ENCODE assay signal across 29 cellular contexts in genomic region chr1:22119626-22120468, GRCh38. TPM values are rescaled to one million over a fixed set of nuclear protein-coding genes. Genes with fewer than 3 reads are reported as not detected.
A peak's percentile ranks its signal among the peaks of the same experiment; 100 is the strongest.
DNase-seq lines count a peak whose midpoint lies in the region; ATAC-seq, FAIRE-seq and TF ChIP-seq lines count a peak whose summit lies in the region.
"Had no signal": no experiment of that assay in that cellular context is flagged by ENCODE, and none has a peak within 500 bp of the region (broad histone marks: within the 10 kb centered on the region; RNA-seq: fewer than 3 reads in every experiment).

No MANE protein-coding gene starts in this region.

- H3K79me2 ChIP-seq in astrocyte (ENCODE audit: insufficient read depth, low read length), result peaks cover 35% of the 10 kb centered on the region

- H2AFZ ChIP-seq in astrocyte (ENCODE audit: low read depth, low read length), result no peak overlapping the region

- H3K27ac Mint-ChIP-seq in activated naive CD8-positive, alpha-beta T cell treated with anti-CD3 and anti-CD28 coated beads, Interleukin-2, amount 50 U/mL, for 24 hours, result peak overlapping the region; percentile 37
- H3K27ac Mint-ChIP-seq in activated naive CD8-positive, alpha-beta T cell treated with anti-CD3 and anti-CD28 coated beads for 36 hours, result no peak overlapping the region
- H3K27ac Mint-ChIP-seq in astrocyte (ENCODE audit: unreplicated experiment) (no peak overlapping the region), nephron (peak overlapping the region in 2 of 3 experiments; percentile 25 to 85), type B pancreatic cell (peak overlapping the region; percentile 61)
- H3K27ac Mint-ChIP-seq: dendritic cell treated with granulocyte-macrophage colony-stimulating factor and Interleukin-4, amounts not matched to agents 40 ng/mL and 50 ng/mL, for 4 days; T-helper 2 cell treated with Interferon-gamma antibody and Interleukin-4, amounts not matched to agents 5 μg/mL and 100 μg/mL, for 36 hours had no signal

- H3K36me3 Mint-ChIP-seq in activated naive CD8-positive, alpha-beta T cell treated with anti-CD3 and anti-CD28 coated beads, Interleukin-2, amount 50 U/mL, for 24 hours (ENCODE audit: low read depth), result peaks cover 6% of the 10 kb centered on the region
- H3K36me3 Mint-ChIP-seq in activated naive CD8-positive, alpha-beta T cell treated with anti-CD3 and anti-CD28 coated beads for 36 hours, result peaks cover 2% of the 10 kb centered on the region
- H3K36me3 Mint-ChIP-seq in astrocyte (ENCODE audit: low read depth, unreplicated experiment), result peaks cover 12% of the 10 kb centered on the region
- peaks cover 16% of the 10 kb centered on the region for H3K36me3 Mint-ChIP-seq in nephron (ENCODE audit: low read depth)
- H3K36me3 Mint-ChIP-seq in type B pancreatic cell, result peaks cover 8% of the 10 kb centered on the region

- H4K20me1 ChIP-seq in astrocyte (ENCODE audit: insufficient read depth, low read length), result peaks cover 100% of the 10 kb centered on the region

- peaks cover 14% of the 10 kb centered on the region for H3K4me1 ChIP-seq in astrocyte (ENCODE audit: insufficient read depth, low read length)

- no peaks in the 10 kb centered on the region for H3K27me3 ChIP-seq in astrocyte (ENCODE audit: insufficient read depth, low read length)
- H3K27me3 ChIP-seq: BLaER1, gastroesophageal sphincter, left lung had no signal

- no peak overlapping the region for H3K4me3 Mint-ChIP-seq in activated naive CD8-positive, alpha-beta T cell treated with anti-CD3 and anti-CD28 coated beads, Interleukin-2, amount 50 U/mL, for 24 hours
- no peak overlapping the region for H3K4me3 Mint-ChIP-seq in activated naive CD8-positive, alpha-beta T cell treated with anti-CD3 and anti-CD28 coated beads for 36 hours
- peak overlapping the region; percentile 40 for H3K4me3 Mint-ChIP-seq in astrocyte (ENCODE audit: unreplicated experiment)
- no peak overlapping the region for H3K4me3 Mint-ChIP-seq in nephron
- H3K4me3 Mint-ChIP-seq in type B pancreatic cell, result no peak overlapping the region
- H3K4me3 Mint-ChIP-seq: dendritic cell treated with granulocyte-macrophage colony-stimulating factor and Interleukin-4, amounts not matched to agents 40 ng/mL and 50 ng/mL, for 4 days; immature natural killer cell; T-helper 2 cell treated with Interferon-gamma antibody and Interleukin-4, amounts not matched to agents 5 μg/mL and 100 μg/mL, for 36 hours had no signal

- H3K27me3 Mint-ChIP-seq in activated naive CD8-positive, alpha-beta T cell treated with anti-CD3 and anti-CD28 coated beads, Interleukin-2, amount 50 U/mL, for 24 hours, result no peaks in the 10 kb centered on the region
- no peaks in the 10 kb centered on the region for H3K27me3 Mint-ChIP-seq in activated naive CD8-positive, alpha-beta T cell treated with anti-CD3 and anti-CD28 coated beads for 36 hours
- H3K27me3 Mint-ChIP-seq in astrocyte (ENCODE audit: low read depth, unreplicated experiment) (no peaks in the 10 kb centered on the region), nephron (ENCODE audit: low read depth) (no peaks in the 10 kb centered on the region), type B pancreatic cell (no peaks in the 10 kb centered on the region)
- H3K27me3 Mint-ChIP-seq: dendritic cell treated with granulocyte-macrophage colony-stimulating factor and Interleukin-4, amounts not matched to agents 40 ng/mL and 50 ng/mL, for 4 days had no signal

- H3K27ac ChIP-seq in astrocyte (ENCODE audit: low read depth, low read length), result no peak overlapping the region
- H3K27ac ChIP-seq: BLaER1, gastroesophageal sphincter, left lung, SK-N-MC, WERI-Rb-1 had no signal

- TF ChIP-seq CTCF in astrocyte (IDR thresholded peaks at IDR 0.05; ENCODE audit: insufficient read depth, low read depth, low read length) (no peak), nephron (IDR thresholded peaks at IDR 0.05; ENCODE audit: unreplicated experiment in 3 of 3) (no peak), type B pancreatic cell (conservative IDR thresholded peaks at IDR 0.05) (no peak)

- no peak for FAIRE-seq in astrocyte (lab: Jason Lieb, UNC)
- FAIRE-seq: HepG2, urothelium cell line had no signal

- no peak for DNase-seq in activated naive CD8-positive, alpha-beta T cell treated with anti-CD3 and anti-CD28 coated beads, Interleukin-2, amount 50 U/mL, for 24 hours
- DNase-seq in activated naive CD8-positive, alpha-beta T cell treated with anti-CD3 and anti-CD28 coated beads for 36 hours, result no peak
- no peak for DNase-seq in astrocyte (ENCODE audit: low read depth)
- no peak for DNase-seq in type B pancreatic cell (ENCODE audit: extremely low spot score, unreplicated experiment)
- DNase-seq in activated CD4-positive, alpha-beta T cell treated with anti-CD3 and anti-CD28 coated beads, Interleukin-2, amount 50 U/mL, for 4 hours, result no peak
- DNase-seq in activated CD4-positive, alpha-beta T cell treated with anti-CD3 and anti-CD28 coated beads for 1 hour, result no peak
- DNase-seq: activated CD4-positive, alpha-beta T cell treated with anti-CD3 and anti-CD28 coated beads, Interleukin-2, amount 50 U/mL, for 48 hours; amniotic stem cell; COR-L47; HCEC 1CT; hippocampal formation; immature natural killer cell; NCI-H1105; NCI-H1930; NCI-H526; stimulated activated CD4-positive, alpha-beta T cell treated with anti-CD3 and anti-CD28 coated beads, Interleukin-1b, Interleukin-23, amount 100 ng/mL, for 48 hours; WERI-Rb-1 had no signal

- no peak overlapping the region for H3K4me3 ChIP-seq in astrocyte (ENCODE audit: insufficient read depth, low read depth, low read length)
- H3K4me3 ChIP-seq: BLaER1, gastroesophageal sphincter, left lung, SK-N-MC had no signal

- H3K4me1 Mint-ChIP-seq in activated naive CD8-positive, alpha-beta T cell treated with anti-CD3 and anti-CD28 coated beads, Interleukin-2, amount 50 U/mL, for 24 hours, result peaks cover 19% of the 10 kb centered on the region
- H3K4me1 Mint-ChIP-seq in activated naive CD8-positive, alpha-beta T cell treated with anti-CD3 and anti-CD28 coated beads for 36 hours, result peaks cover 3% of the 10 kb centered on the region
- H3K4me1 Mint-ChIP-seq in astrocyte (ENCODE audit: low read depth, unreplicated experiment) (peaks cover 54% of the 10 kb centered on the region), nephron (peaks cover 75% of the 10 kb centered on the region), type B pancreatic cell (ENCODE audit: unreplicated experiment) (peaks cover 62% of the 10 kb centered on the region)

- no peak for ATAC-seq in activated naive CD8-positive, alpha-beta T cell treated with anti-CD3 and anti-CD28 coated beads, Interleukin-2, amount 50 U/mL, for 24 hours
- no peak for ATAC-seq in HG03571 (IDR thresholded peaks at IDR 0.05; ENCODE audit: unreplicated experiment)
- ATAC-seq: gastroesophageal sphincter, HepG2, left lung had no signal

- no peaks in the 10 kb centered on the region for H3K9me3 Mint-ChIP-seq in activated naive CD8-positive, alpha-beta T cell treated with anti-CD3 and anti-CD28 coated beads, Interleukin-2, amount 50 U/mL, for 24 hours
- no peaks in the 10 kb centered on the region for H3K9me3 Mint-ChIP-seq in activated naive CD8-positive, alpha-beta T cell treated with anti-CD3 and anti-CD28 coated beads for 36 hours
- no peaks in the 10 kb centered on the region for H3K9me3 Mint-ChIP-seq in astrocyte (ENCODE audit: unreplicated experiment)
- no peaks in the 10 kb centered on the region for H3K9me3 Mint-ChIP-seq in nephron
- no peaks in the 10 kb centered on the region for H3K9me3 Mint-ChIP-seq in type B pancreatic cell
- H3K9me3 Mint-ChIP-seq: dendritic cell treated with granulocyte-macrophage colony-stimulating factor and Interleukin-4, amounts not matched to agents 40 ng/mL and 50 ng/mL, for 4 days; immature natural killer cell; T-helper 2 cell treated with Interferon-gamma antibody and Interleukin-4, amounts not matched to agents 5 μg/mL and 100 μg/mL, for 36 hours had no signal

- H3K36me3 ChIP-seq in astrocyte (ENCODE audit: insufficient read depth, low read length), result no peaks in the 10 kb centered on the region
- H3K36me3 ChIP-seq: WERI-Rb-1 had no signal

- H3K9ac ChIP-seq in astrocyte (ENCODE audit: low read length), result no peak overlapping the region
- H3K9ac ChIP-seq: BLaER1 had no signal

- no peak overlapping the region for H3K4me2 ChIP-seq in astrocyte (ENCODE audit: low read length)
- H3K4me2 ChIP-seq: BLaER1 had no signal

- no peaks in the 10 kb centered on the region for H3K9me3 ChIP-seq in astrocyte (ENCODE audit: insufficient read depth, low read depth, low read length)
- H3K9me3 ChIP-seq: BLaER1, gastroesophageal sphincter, left lung had no signal

RNA-seq across cellular contexts. Expression of gene WNT4, which starts 23.1 kb away (rescaled TPM):
- not detected for total RNA-seq in activated naive CD8-positive, alpha-beta T cell treated with anti-CD3 and anti-CD28 coated beads for 36 hours
- total RNA-seq in astrocyte, result 0.91 and 1.2 TPM in 2 replicates
- 9.8 and 26.4 TPM in 2 replicates for total RNA-seq in type B pancreatic cell (ENCODE audit: low replicate concordance)
- total RNA-seq: HepG2, mononuclear cell, RPMI7951 had no signal

Comparison
In these comparisons a context has a peak if more than half of its experiments do, and no peak if none do; other contexts are left out.
1. H3K27ac Mint-ChIP-seq: peak in activated naive CD8-positive, alpha-beta T cell treated with anti-CD3 and anti-CD28 coated beads, Interleukin-2, amount 50 U/mL, for 24 hours (single experiment), nephron (2 of 3) and type B pancreatic cell (single experiment); none in activated naive CD8-positive, alpha-beta T cell treated with anti-CD3 and anti-CD28 coated beads for 36 hours (single experiment) and astrocyte (single experiment).